ENCODE assay signal across 15 cellular contexts in genomic region chr6:139743629-139744028, GRCh38.
DNase-seq lines count a peak whose midpoint lies in the region; ATAC-seq, FAIRE-seq and TF ChIP-seq lines count a peak whose summit lies in the region.
"Had no signal": no experiment of that assay in that cellular context is flagged by ENCODE, and none has a peak within 500 bp of the region (broad histone marks: within the 10 kb centered on the region; RNA-seq: fewer than 3 reads in every experiment).

No MANE protein-coding gene starts in this region.

- TF ChIP-seq CTCF in PC-3 (conservative IDR thresholded peaks at IDR 0.05; ENCODE audit: low read depth, low read length) (no peak), endothelial cell of umbilical vein (IDR thresholded peaks at IDR 0.05; ENCODE audit: extremely low read depth in 1 of 2, insufficient read depth in 1 of 2, low read depth in 1 of 2, low read length in 2 of 2) (no peak)

- no peaks in the 10 kb centered on the region for H3K9me3 Mint-ChIP-seq in effector memory CD8-positive, alpha-beta T cell
- H3K9me3 Mint-ChIP-seq: neural progenitor cell; T-helper 1 cell treated with Interleukin-12 subunit alpha and Interleukin-12 subunit beta and Interleukin-4 antibody, amounts not matched to agents 30 μg/mL and 1 μg/mL, for 36 hours had no signal

- peaks cover 0 to 7% of the 10 kb centered on the region in 2 donors for H3K27me3 Mint-ChIP-seq in effector memory CD8-positive, alpha-beta T cell

- WGBS in mesenchymal stem cell = no CpG with 5 or more reads among the region's 1 CpG

- BruUV-seq in PC-3 (replicated peaks; lab: Mats Ljungman, UMichigan) (no TSS peak), endothelial cell of umbilical vein (replicated peaks; lab: Mats Ljungman, UMichigan) (no TSS peak)

- no peak overlapping the region for H2BK5ac ChIP-seq in mesenchymal stem cell (ENCODE audit: low read depth, low read length, poor library complexity, severe bottlenecking)

- TF ChIP-seq POLR2A in endothelial cell of umbilical vein (IDR thresholded peaks at IDR 0.05; ENCODE audit: low read depth, low read length) = peak; percentile 21

- H3F3A ChIP-seq in PC-3 (ENCODE audit: low read length, unreplicated experiment) = no peaks in the 10 kb centered on the region

- H2AK5ac ChIP-seq in mesenchymal stem cell (ENCODE audit: low read length, severe bottlenecking) = no peak overlapping the region

- POLR2A ChIA-PET in PC-3 (lab: Charles Lee; ENCODE audit: unreplicated experiment) = no interaction called here
- POLR2A ChIA-PET in endothelial cell of umbilical vein (lab: Charles Lee) = interaction anchor here (1.0 kb wide), 1 partner anchor 369 kb away, joined by 5 read pairs; the partner anchor contains the start of gene CITED2

- DNase-seq in AG08396 (ENCODE audit: low spot score) (peak; percentile 71), PC-3 (peak; percentile 88), endothelial cell of umbilical vein (ENCODE audit: low read depth, low spot score) (peak; percentile 94), mesenchymal stem cell (peak; percentile 68), T-helper 1 cell (no peak)
- DNase-seq in effector memory CD8-positive, alpha-beta T cell = no peak
- DNase-seq: NCI-H526 treated with DMSO at 0.1 percent for 48 hours had no signal

- H3K4ac ChIP-seq in mesenchymal stem cell (ENCODE audit: low read depth in 1 of 2, low read length in 2 of 2) = no peak overlapping the region

- H3K27ac ChIP-seq in PC-3 (ENCODE audit: low read length) = no peak overlapping the region
- H3K27ac ChIP-seq in endothelial cell of umbilical vein (ENCODE audit: insufficient read depth, low read depth, low read length) = peak overlapping the region; percentile 73
- H3K27ac ChIP-seq in mesenchymal stem cell (ENCODE audit: low read length, poor library complexity, severe bottlenecking) = peak overlapping the region; percentile 80
- H3K27ac ChIP-seq: cardiac muscle cell, neural progenitor cell, vagina had no signal

- H2BK15ac ChIP-seq in mesenchymal stem cell (ENCODE audit: low read depth, poor library complexity, severe bottlenecking) = no peak overlapping the region

- H3K23ac ChIP-seq in mesenchymal stem cell (ENCODE audit: low read length in 2 of 2) = no peak overlapping the region

- intact Hi-C loops in PC-3 (cut with micrococcal nuclease) (loop anchor here (2.0 kb wide), 1 partner anchor 21 kb away; no protein-coding TSS in a partner anchor), endothelial cell of umbilical vein (cut with micrococcal nuclease) (loop anchor here (1.0 kb wide), 1 partner anchor 21 kb away; no protein-coding TSS in a partner anchor)

- H3K79me1 ChIP-seq in mesenchymal stem cell (replicated peaks; ENCODE audit: low read length, poor library complexity, severe bottlenecking) = no peaks in the 10 kb centered on the region

- H3K4me3 ChIP-seq in PC-3 (ENCODE audit: low read length) = no peak overlapping the region
- H3K4me3 ChIP-seq in endothelial cell of umbilical vein (replicated peaks in 1 of 3; ENCODE audit: insufficient read depth in 1 of 3, low read depth in 1 of 3, low read length in 3 of 3) = no peak overlapping the region
- no peak overlapping the region for H3K4me3 ChIP-seq in mesenchymal stem cell (ENCODE audit: insufficient read depth in 1 of 2, low read depth in 1 of 2, low read length in 2 of 2)
- H3K4me3 ChIP-seq: cardiac muscle cell, GM12878, neural progenitor cell, vagina had no signal

- no peaks in the 10 kb centered on the region for H3K9me1 ChIP-seq in endothelial cell of umbilical vein (replicated peaks; ENCODE audit: control insufficient read depth, extremely low read depth, insufficient read depth, low read length)

- no peaks in the 10 kb centered on the region for H3K9me2 ChIP-seq in PC-3 (replicated peaks; ENCODE audit: low read length)

- H3K27ac Mint-ChIP-seq in effector memory CD8-positive, alpha-beta T cell = no peak overlapping the region
- H3K27ac Mint-ChIP-seq: CD14-positive monocyte; neural progenitor cell; T-helper 1 cell treated with Interleukin-12 subunit alpha and Interleukin-12 subunit beta and Interleukin-4 antibody, amounts not matched to agents 30 μg/mL and 1 μg/mL, for 36 hours had no signal

- H4K8ac ChIP-seq in mesenchymal stem cell (ENCODE audit: low read length) = no peak overlapping the region

- H3K4me2 ChIP-seq in PC-3 (ENCODE audit: low read length) = peak overlapping the region; percentile 31
- H3K4me2 ChIP-seq in endothelial cell of umbilical vein (ENCODE audit: insufficient read depth, low read length) = peak overlapping the region; percentile 60
- H3K4me2 ChIP-seq in mesenchymal stem cell (ENCODE audit: low read length, poor library complexity, severe bottlenecking) = no peak overlapping the region
- H3K4me2 ChIP-seq: neural progenitor cell had no signal

- no peak overlapping the region for H2BK120ac ChIP-seq in mesenchymal stem cell (ENCODE audit: low read depth, low read length)

- no peak overlapping the region for H3K9ac ChIP-seq in PC-3 (ENCODE audit: low read length)
- H3K9ac ChIP-seq in endothelial cell of umbilical vein (replicated peaks; ENCODE audit: extremely low read depth, insufficient read depth, low read length) = no peak overlapping the region
- H3K9ac ChIP-seq in mesenchymal stem cell (ENCODE audit: low read length) = no peak overlapping the region
- H3K9ac ChIP-seq: neural progenitor cell had no signal

- H3K4me1 Mint-ChIP-seq in effector memory CD8-positive, alpha-beta T cell (ENCODE audit: low read depth in 2 of 2) = peaks cover 0 to 3% of the 10 kb centered on the region in 2 donors
- H3K4me1 Mint-ChIP-seq: neural progenitor cell had no signal

- no peak overlapping the region for H2AFZ ChIP-seq in PC-3 (ENCODE audit: low read length)
- H2AFZ ChIP-seq in endothelial cell of umbilical vein (ENCODE audit: low read depth, low read length) = no peak overlapping the region
- no peak overlapping the region for H2AFZ ChIP-seq in mesenchymal stem cell (ENCODE audit: low read depth, low read length)
- H2AFZ ChIP-seq: neural progenitor cell had no signal

- H3K4me1 ChIP-seq in PC-3 (ENCODE audit: insufficient read depth, low read length) (peaks cover 18% of the 10 kb centered on the region), endothelial cell of umbilical vein (ENCODE audit: control insufficient read depth, extremely low read depth, insufficient read depth, low read length) (peaks cover 24% of the 10 kb centered on the region), mesenchymal stem cell (ENCODE audit: control insufficient read depth, insufficient read depth, low read depth, low read length) (no peaks in the 10 kb centered on the region)
- H3K4me1 ChIP-seq: neural progenitor cell had no signal

- dilution Hi-C loops in endothelial cell of umbilical vein (cut with MboI; ENCODE audit: extremely low pct_ligation_motif_present, low sequenced_read_pairs) = no loop called here

- H2BK12ac ChIP-seq in mesenchymal stem cell (ENCODE audit: low read length in 2 of 2) = no peak overlapping the region

- CTCF ChIA-PET in PC-3 (lab: Charles Lee) (no interaction called here), endothelial cell of umbilical vein (lab: Charles Lee) (interaction anchor here (0.9 to 2.3 kb wide), 3 partner anchors 9 to 18 kb away, joined by 3 to 6 read pairs (median 3); no protein-coding TSS in a partner anchor)

- peak; percentile 97 for FAIRE-seq in endothelial cell of umbilical vein (lab: Jason Lieb, UNC)
- FAIRE-seq: GM12878 had no signal

- H4K20me1 ChIP-seq in PC-3 (ENCODE audit: low read length) (no peaks in the 10 kb centered on the region), endothelial cell of umbilical vein (replicated peaks; ENCODE audit: control insufficient read depth, extremely low read depth, insufficient read depth, low read length) (no peaks in the 10 kb centered on the region)

- H3K9me3 ChIP-seq in PC-3 (ENCODE audit: low read length) (no peaks in the 10 kb centered on the region), endothelial cell of umbilical vein (replicated peaks; ENCODE audit: control insufficient read depth, insufficient read depth, low read length) (no peaks in the 10 kb centered on the region), mesenchymal stem cell (ENCODE audit: control insufficient read depth, low read length) (no peaks in the 10 kb centered on the region)
- H3K9me3 ChIP-seq: vagina had no signal

- no peaks in the 10 kb centered on the region for H3K36me3 ChIP-seq in PC-3 (ENCODE audit: low read depth, low read length)
- no peaks in the 10 kb centered on the region for H3K36me3 ChIP-seq in endothelial cell of umbilical vein (ENCODE audit: control insufficient read depth in 2 of 2, extremely low read depth in 1 of 2, insufficient read depth in 2 of 2, low read length in 2 of 2)
- H3K36me3 ChIP-seq in mesenchymal stem cell (ENCODE audit: control insufficient read depth in 1 of 2, insufficient read depth in 2 of 2, low read depth in 1 of 2, low read length in 2 of 2) = no peaks in the 10 kb centered on the region
- H3K36me3 ChIP-seq: cardiac muscle cell, neural progenitor cell, vagina had no signal

- no peak overlapping the region for H3K18ac ChIP-seq in mesenchymal stem cell (ENCODE audit: low read depth in 1 of 2, low read length in 2 of 2)

- H3K14ac ChIP-seq in mesenchymal stem cell (ENCODE audit: low read length in 2 of 2) = no peak overlapping the region

- no peak overlapping the region for H4K91ac ChIP-seq in mesenchymal stem cell (ENCODE audit: low read length)

- no peaks in the 10 kb centered on the region for H3K27me3 ChIP-seq in PC-3 (ENCODE audit: low read length)
- no peaks in the 10 kb centered on the region for H3K27me3 ChIP-seq in endothelial cell of umbilical vein (ENCODE audit: control insufficient read depth in 2 of 2, insufficient read depth in 2 of 2, low read length in 2 of 2)
- no peaks in the 10 kb centered on the region for H3K27me3 ChIP-seq in mesenchymal stem cell (ENCODE audit: control insufficient read depth in 1 of 2, insufficient read depth in 1 of 2, low read length in 2 of 2)
- H3K27me3 ChIP-seq: cardiac muscle cell, neural progenitor cell, vagina had no signal

- no peaks in the 10 kb centered on the region for H3K36me3 Mint-ChIP-seq in effector memory CD8-positive, alpha-beta T cell (ENCODE audit: insufficient read depth)
- H3K36me3 Mint-ChIP-seq: CD14-positive monocyte, neural progenitor cell had no signal

- H3K4me3 Mint-ChIP-seq in effector memory CD8-positive, alpha-beta T cell = no peak overlapping the region
- H3K4me3 Mint-ChIP-seq: CD14-positive monocyte; neural progenitor cell; T-helper 1 cell treated with Interleukin-12 subunit alpha and Interleukin-12 subunit beta and Interleukin-4 antibody, amounts not matched to agents 30 μg/mL and 1 μg/mL, for 36 hours had no signal

- no peaks in the 10 kb centered on the region for H3K79me2 ChIP-seq in PC-3 (ENCODE audit: low read length)
- H3K79me2 ChIP-seq in endothelial cell of umbilical vein (ENCODE audit: control insufficient read depth, insufficient read depth, low read length) = no peaks in the 10 kb centered on the region

- peak; percentile 98 for ATAC-seq in PC-3
- no peak for ATAC-seq in HG02759 (IDR thresholded peaks at IDR 0.05; ENCODE audit: unreplicated experiment)
- ATAC-seq in GM21423 (IDR thresholded peaks at IDR 0.05; ENCODE audit: unreplicated experiment) = no peak
- no peak for ATAC-seq in effector memory CD8-positive, alpha-beta T cell (replicated peaks)
- ATAC-seq: GM12878 had no signal

TF ChIP-seq in endothelial cell of umbilical vein, 7 proteins besides CTCF, POLR2A, EP300 and RAD21 (continues in another document):
- TF ChIP-seq GATA2 (IDR thresholded peaks at IDR 0.05; ENCODE audit: insufficient read depth, insufficient read length, low read depth, low read length) = peak; percentile 23
- no peak for TF ChIP-seq EZH2 (IDR thresholded peaks at IDR 0.05; ENCODE audit: borderline replicate concordance, low read depth, low read length, severe bottlenecking)

Comparison
In these comparisons a context has a peak if more than half of its experiments do, and no peak if none do; other contexts are left out.
1. DNase-seq: peak in AG08396 (single experiment), PC-3 (single experiment), endothelial cell of umbilical vein (single experiment) and mesenchymal stem cell (single experiment); none in effector memory CD8-positive, alpha-beta T cell (0 of 3) and T-helper 1 cell (0 of 5).